Comparison of ENCODE assay signal across 1 cellular context in the genomic region with DNA sequence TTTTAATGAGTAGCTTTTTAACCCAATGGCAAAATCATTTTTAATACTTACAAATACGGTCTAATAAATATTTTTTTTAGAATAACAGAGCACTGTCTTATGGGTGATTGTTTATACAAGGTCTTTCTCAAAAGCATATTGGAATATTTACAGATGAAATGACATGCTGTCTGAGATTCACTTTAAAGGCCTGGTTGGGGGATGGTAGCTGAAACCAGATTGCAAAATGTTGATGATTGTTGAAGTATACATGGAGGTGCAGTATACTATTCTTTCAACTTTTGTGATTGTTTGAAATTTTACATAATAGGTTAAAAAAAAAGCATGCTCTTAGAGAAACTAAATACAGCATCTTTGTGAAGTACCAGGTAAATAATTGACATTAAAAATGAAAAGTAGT.
TF ChIP-seq lines count a peak whose summit lies in the region.

No MANE protein-coding gene starts in this region.

TF ChIP-seq in IMR-90, 13 proteins besides CTCF, POLR2A, EP300 and RAD21:
- TF ChIP-seq CHD1 (IDR thresholded peaks at IDR 0.05; ENCODE audit: low read depth, low read length) = no peak
- peak; percentile 49; the same call in 1 of the 2 replicates for TF ChIP-seq CEBPB (IDR thresholded peaks at IDR 0.05; ENCODE audit: low read depth, low read length)
- no peak for TF ChIP-seq MAZ (IDR thresholded peaks at IDR 0.05; ENCODE audit: borderline replicate concordance, low read depth, low read length)
